Comparison of ENCODE assay signal across 16 cellular contexts in genomic region chr6:112258636-112259336, GRCh38. TPM values are rescaled to one million over a fixed set of nuclear protein-coding genes. Genes with fewer than 3 reads are reported as not detected.
"Had no signal": no experiment of that assay in that cellular context is flagged by ENCODE, and none has a peak within 500 bp of the region (broad histone marks: within the 10 kb centered on the region; RNA-seq: fewer than 3 reads in every experiment).

No MANE protein-coding gene starts in this region.

- H3K36me3 ChIP-seq: esophagus muscularis mucosa, neural progenitor cell, ovary, thyroid gland, vagina had no signal

- DNase-seq: activated CD8-positive, alpha-beta memory T cell treated with anti-CD3 and anti-CD28 coated beads, Interleukin-2, amount 10 ng/mL, durations not matched to agents 7 days and 5 days; activated effector memory CD4-positive, alpha-beta T cell treated with anti-CD3 and anti-CD28 coated beads, Interleukin-2, amount 50 U/mL, for 16 hours; activated T-cell treated with anti-CD3 and anti-CD28 coated beads, Interleukin-2, amount 50 U/mL, for 4 hours; amygdala; brain microvascular endothelial cell; glutamatergic neuron; ovary; stimulated activated CD4-positive, alpha-beta T cell treated with anti-CD3 and anti-CD28 coated beads, Interleukin-15, amount 100 ng/mL, for 24 hours; stimulated activated CD4-positive, alpha-beta T cell treated with anti-CD3 and anti-CD28 coated beads, Interleukin-4, amount 100 ng/mL, for 4 hours; T-helper 2 cell; thyroid gland had no signal

- H3K27me3 ChIP-seq: brain microvascular endothelial cell, esophagus muscularis mucosa, ovary, thyroid gland, vagina had no signal

- H3K9me3 ChIP-seq: esophagus muscularis mucosa, ovary, thyroid gland, vagina had no signal

- ATAC-seq: activated CD4-positive, CD25-positive, alpha-beta regulatory T cell treated with anti-CD3 and anti-CD28 coated beads, Interleukin-2, amount 50 U/mL, for 24 hours; activated CD8-positive, alpha-beta memory T cell treated with anti-CD3 and anti-CD28 coated beads, Interleukin-2, amount 10 ng/mL, durations not matched to agents 7 days and 5 days; activated naive CD4-positive, alpha-beta T cell treated with anti-CD3 and anti-CD28 coated beads, Interleukin-2, amount 50 U/mL, for 72 hours; activated T-cell treated with anti-CD3 and anti-CD28 coated beads, Interleukin-2, amount 50 U/mL, for 4 hours had no signal

- H3K4me3 ChIP-seq: esophagus muscularis mucosa, neural progenitor cell, ovary, thyroid gland, vagina had no signal

- H3K27ac ChIP-seq: brain microvascular endothelial cell, esophagus muscularis mucosa, neural progenitor cell, ovary, thyroid gland, vagina had no signal

RNA-seq across cellular contexts. Expression of gene LAMA4, which starts 4.4 kb away (rescaled TPM):
- total RNA-seq: activated CD8-positive, alpha-beta memory T cell treated with anti-CD3 and anti-CD28 coated beads, Interleukin-2, amount 10 ng/mL, durations not matched to agents 7 days and 5 days; activated naive CD4-positive, alpha-beta T cell treated with anti-CD3 and anti-CD28 coated beads, Interleukin-2, amount 50 U/mL, for 72 hours had no signal
